12 cellular contexts compared by ENCODE assay signal in genomic region chr16:69040144-69040909, GRCh38.
A peak's percentile ranks its signal among the peaks of the same experiment; 100 is the strongest.
DNase-seq lines count a peak whose midpoint lies in the region; ATAC-seq, FAIRE-seq and TF ChIP-seq lines count a peak whose summit lies in the region.
"Had no signal": no experiment of that assay in that cellular context is flagged by ENCODE, and none has a peak within 500 bp of the region (broad histone marks: within the 10 kb centered on the region; RNA-seq: fewer than 3 reads in every experiment).

No MANE protein-coding gene starts in this region.

- no TSS peak for BruUV-seq in endothelial cell of umbilical vein (replicated peaks; lab: Mats Ljungman, UMichigan)

- H3K4me3 ChIP-seq in endothelial cell of umbilical vein (replicated peaks in 1 of 3; ENCODE audit: insufficient read depth in 1 of 3, low read depth in 1 of 3, low read length in 3 of 3): no peak overlapping the region
- no peak overlapping the region for H3K4me3 ChIP-seq in lung
- H3K4me3 ChIP-seq in colonic mucosa: no peak overlapping the region
- H3K4me3 ChIP-seq: BLaER1 treated with 17β-estradiol and CSF1 and Interleukin-3, amounts not matched to agents 10 nM and 100 nM; SJSA1 had no signal

- CTCF ChIA-PET in endothelial cell of umbilical vein (lab: Charles Lee): interaction anchor here (0.6 to 1.4 kb wide), 6 partner anchors 8 to 193 kb away, joined by 3 to 5 read pairs (median 4); no protein-coding TSS in a partner anchor

- peak overlapping the region; percentile 87 for H3K27ac ChIP-seq in endothelial cell of umbilical vein (ENCODE audit: insufficient read depth, low read depth, low read length)
- no peak overlapping the region for H3K27ac ChIP-seq in lung (ENCODE audit: low read depth in 1 of 2, low read length in 1 of 2)
- H3K27ac ChIP-seq in colonic mucosa: no peak overlapping the region
- H3K27ac ChIP-seq: BLaER1 treated with 17β-estradiol and CSF1 and Interleukin-3, amounts not matched to agents 10 nM and 100 nM; SJSA1 had no signal

- no peak for TF ChIP-seq POLR2A in endothelial cell of umbilical vein (IDR thresholded peaks at IDR 0.05; ENCODE audit: low read depth, low read length)

- POLR2A ChIA-PET in endothelial cell of umbilical vein (lab: Charles Lee): no interaction called here

- intact Hi-C loops in endothelial cell of umbilical vein (cut with micrococcal nuclease): loop anchor here (1.0 kb wide), 1 partner anchor 45 kb away; no protein-coding TSS in a partner anchor
- intact Hi-C loops in colonic mucosa (cut with DNase I): no loop called here

- H3K27me3 ChIP-seq in endothelial cell of umbilical vein (ENCODE audit: control insufficient read depth in 2 of 2, insufficient read depth in 2 of 2, low read length in 2 of 2): no peaks in the 10 kb centered on the region
- H3K27me3 ChIP-seq in lung (ENCODE audit: control insufficient read depth, insufficient read depth): no peaks in the 10 kb centered on the region
- no peaks in the 10 kb centered on the region for H3K27me3 ChIP-seq in colonic mucosa
- H3K27me3 ChIP-seq: BLaER1 treated with 17β-estradiol and CSF1 and Interleukin-3, amounts not matched to agents 10 nM and 100 nM; SJSA1 had no signal

- peak overlapping the region; percentile 62 for H3K9ac ChIP-seq in endothelial cell of umbilical vein (replicated peaks; ENCODE audit: extremely low read depth, insufficient read depth, low read length)
- H3K9ac ChIP-seq in colonic mucosa (ENCODE audit: low read depth in 2 of 2, low read length in 2 of 2): no peak overlapping the region
- H3K9ac ChIP-seq: BLaER1 treated with 17β-estradiol and CSF1 and Interleukin-3, amounts not matched to agents 10 nM and 100 nM had no signal

- peaks cover 52% of the 10 kb centered on the region for H3K36me3 Mint-ChIP-seq in activated T-helper 17 cell treated with anti-CD3 and anti-CD28 coated beads, Interleukin-2, amount 50 U/mL, for 72 hours (ENCODE audit: low read depth)

- H3K9me3 ChIP-seq in endothelial cell of umbilical vein (replicated peaks; ENCODE audit: control insufficient read depth, insufficient read depth, low read length) (no peaks in the 10 kb centered on the region), lung (ENCODE audit: control insufficient read depth in 2 of 2, insufficient read depth in 1 of 2, low read length in 1 of 2) (peaks cover 0 to 1% of the 10 kb centered on the region in 2 donors), colonic mucosa (no peaks in the 10 kb centered on the region)

- ATAC-seq in lung (ENCODE audit: insufficient read depth, low FRiP score) (peak; percentile 34), HG03378 (IDR thresholded peaks at IDR 0.05; ENCODE audit: unreplicated experiment) (no peak)
- no peak for ATAC-seq in activated T-helper 17 cell treated with anti-CD3 and anti-CD28 coated beads, Interleukin-2, amount 50 U/mL, for 72 hours (replicated peaks)

- no peak overlapping the region for H2AFZ ChIP-seq in endothelial cell of umbilical vein (ENCODE audit: low read depth, low read length)

- no peaks in the 10 kb centered on the region for H4K20me1 ChIP-seq in endothelial cell of umbilical vein (replicated peaks; ENCODE audit: control insufficient read depth, extremely low read depth, insufficient read depth, low read length)
- H4K20me1 ChIP-seq: BLaER1 treated with 17β-estradiol and CSF1 and Interleukin-3, amounts not matched to agents 10 nM and 100 nM had no signal

- no peaks in the 10 kb centered on the region for H3K4me1 Mint-ChIP-seq in activated T-helper 17 cell treated with anti-CD3 and anti-CD28 coated beads, Interleukin-2, amount 50 U/mL, for 72 hours
- H3K4me1 Mint-ChIP-seq: activated B cell treated with CpG ODN at 0.5 μM for 24 hours had no signal

- peak overlapping the region; percentile 71 for H3K4me2 ChIP-seq in endothelial cell of umbilical vein (ENCODE audit: insufficient read depth, low read length)
- H3K4me2 ChIP-seq: BLaER1 treated with 17β-estradiol and CSF1 and Interleukin-3, amounts not matched to agents 10 nM and 100 nM had no signal

- 71 to 89% methylated on average over 6 of the region's 6 CpGs for WGBS in lung, 2 donors

- no peaks in the 10 kb centered on the region for H3K79me2 ChIP-seq in endothelial cell of umbilical vein (ENCODE audit: control insufficient read depth, insufficient read depth, low read length)

- peak; percentile 95 for FAIRE-seq in endothelial cell of umbilical vein (lab: Jason Lieb, UNC)

- no peaks in the 10 kb centered on the region for H3K9me3 Mint-ChIP-seq in activated T-helper 17 cell treated with anti-CD3 and anti-CD28 coated beads, Interleukin-2, amount 50 U/mL, for 72 hours

- H3K27me3 Mint-ChIP-seq in activated T-helper 17 cell treated with anti-CD3 and anti-CD28 coated beads, Interleukin-2, amount 50 U/mL, for 72 hours: no peaks in the 10 kb centered on the region
- H3K27me3 Mint-ChIP-seq: activated B cell treated with CpG ODN at 0.5 μM for 24 hours had no signal

- no peaks in the 10 kb centered on the region for H3K9me1 ChIP-seq in endothelial cell of umbilical vein (replicated peaks; ENCODE audit: control insufficient read depth, extremely low read depth, insufficient read depth, low read length)

- H3K4me1 ChIP-seq in endothelial cell of umbilical vein (ENCODE audit: control insufficient read depth, extremely low read depth, insufficient read depth, low read length) (peaks cover 21% of the 10 kb centered on the region), lung (ENCODE audit: control insufficient read depth in 2 of 2, insufficient read depth in 2 of 2, low read length in 2 of 2) (peaks cover 0 to 4% of the 10 kb centered on the region in 2 donors), colonic mucosa (no peaks in the 10 kb centered on the region)

- dilution Hi-C loops in endothelial cell of umbilical vein (cut with MboI; ENCODE audit: extremely low pct_ligation_motif_present, low sequenced_read_pairs): no loop called here

- no peak overlapping the region for H3K27ac Mint-ChIP-seq in activated T-helper 17 cell treated with anti-CD3 and anti-CD28 coated beads, Interleukin-2, amount 50 U/mL, for 72 hours
- H3K27ac Mint-ChIP-seq: activated B cell treated with CpG ODN at 0.5 μM for 24 hours had no signal

- H3K4me3 Mint-ChIP-seq in activated T-helper 17 cell treated with anti-CD3 and anti-CD28 coated beads, Interleukin-2, amount 50 U/mL, for 72 hours: no peak overlapping the region
- H3K4me3 Mint-ChIP-seq: activated B cell treated with CpG ODN at 0.5 μM for 24 hours had no signal

- no peaks in the 10 kb centered on the region for H3K36me3 ChIP-seq in endothelial cell of umbilical vein (ENCODE audit: control insufficient read depth in 2 of 2, extremely low read depth in 1 of 2, insufficient read depth in 2 of 2, low read length in 2 of 2)
- H3K36me3 ChIP-seq in lung (ENCODE audit: control insufficient read depth in 2 of 2, insufficient read depth in 2 of 2, low read length in 2 of 2): peaks cover 5 to 8% of the 10 kb centered on the region in 2 donors
- no peaks in the 10 kb centered on the region for H3K36me3 ChIP-seq in colonic mucosa

- no peak for TF ChIP-seq CTCF in endothelial cell of umbilical vein (IDR thresholded peaks at IDR 0.05; ENCODE audit: extremely low read depth in 1 of 2, insufficient read depth in 1 of 2, low read depth in 1 of 2, low read length in 2 of 2)
- TF ChIP-seq CTCF in lung (IDR thresholded peaks at IDR 0.05; ENCODE audit: control extremely low read depth, extremely low read depth): no peak
- TF ChIP-seq CTCF in colonic mucosa (IDR thresholded peaks at IDR 0.05): no peak

- DNase-seq in ELR (ENCODE audit: low read depth) (peak; percentile 86), NCI-H226 (peak; percentile 18), endothelial cell of umbilical vein (ENCODE audit: low read depth, low spot score) (peak; percentile 80), lung (ENCODE audit: low spot score) (no peak), colonic mucosa (no peak), AML-193 (lab: John Stamatoyannopoulos, UW) (no peak)
- DNase-seq: activated B cell treated with CpG ODN at 0.5 μM for 24 hours, NCI-H774 had no signal

TF ChIP-seq in endothelial cell of umbilical vein, 7 proteins besides CTCF, POLR2A, EP300 and RAD21:
- TF ChIP-seq EZH2 (IDR thresholded peaks at IDR 0.05; ENCODE audit: borderline replicate concordance, low read depth, low read length, severe bottlenecking) (no peak), JUN (IDR thresholded peaks at IDR 0.05; ENCODE audit: borderline replicate concordance, insufficient read depth, insufficient read length, low read depth) (peak; percentile 78), POLR2AphosphoS5 (IDR thresholded peaks at IDR 0.05; ENCODE audit: insufficient read depth, low read depth, low read length) (peak; percentile 46), MYC (IDR thresholded peaks at IDR 0.05; ENCODE audit: low read depth, low read length) (no peak), FOS (IDR thresholded peaks at IDR 0.05; ENCODE audit: borderline replicate concordance, insufficient read depth, low read length) (peak; percentile 84), GATA2 (IDR thresholded peaks at IDR 0.05; ENCODE audit: insufficient read depth, insufficient read length, low read depth, low read length) (peak; percentile 26)

Comparison
In these comparisons a context has a peak if more than half of its experiments do, and no peak if none do; other contexts are left out.
1. DNase-seq: peak in ELR (single experiment), NCI-H226 (single experiment) and endothelial cell of umbilical vein (single experiment); none in lung (single experiment), colonic mucosa (single experiment) and AML-193 (0 of 2).